8 cellular contexts compared by ENCODE assay signal in genomic region chr10:86178401-86179142, GRCh38.
DNase-seq lines count a peak whose midpoint lies in the region; ATAC-seq and TF ChIP-seq lines count a peak whose summit lies in the region.

No MANE protein-coding gene starts in this region.

- TF ChIP-seq CTCF in endodermal cell (conservative IDR thresholded peaks at IDR 0.05) = peak; percentile 93

- intact Hi-C loops in activated CD4-positive, alpha-beta T cell treated with anti-CD3 and anti-CD28 coated beads for 36 hours (cut with DNase I, micrococcal nuclease) = no loop called here

- CTCF ChIA-PET in activated CD4-positive, alpha-beta T cell treated with anti-CD3 and anti-CD28 coated beads for 36 hours (lab: Charles Lee) = interaction anchor here (0.6 to 0.8 kb wide), 3 partner anchors 12 to 120 kb away, joined by 3 to 4 read pairs (median 3); no protein-coding TSS in a partner anchor

- 31 to 50% methylated on average over 7 to 11 of the region's 11 CpGs for WGBS in endodermal cell (ENCODE audit: insufficient coverage in 1 of 2, insufficient read length in 1 of 2), 2 experiments

- no peaks in the 10 kb centered on the region for H3K4me1 Mint-ChIP-seq in activated CD4-positive, alpha-beta T cell treated with anti-CD3 and anti-CD28 coated beads for 36 hours
- H3K4me1 Mint-ChIP-seq in endodermal cell = no peaks in the 10 kb centered on the region

- no peak overlapping the region for H3K4me3 Mint-ChIP-seq in activated CD4-positive, alpha-beta T cell treated with anti-CD3 and anti-CD28 coated beads for 36 hours
- H3K4me3 Mint-ChIP-seq in endodermal cell = no peak overlapping the region

- no peak overlapping the region for H3K27ac ChIP-seq in endodermal cell (ENCODE audit: low read depth, low read length)

- no peaks in the 10 kb centered on the region for H3K27me3 ChIP-seq in endodermal cell (ENCODE audit: control insufficient read depth, insufficient read depth, low read length, poor library complexity, severe bottlenecking)

- no peaks in the 10 kb centered on the region for H3K9me3 Mint-ChIP-seq in activated CD4-positive, alpha-beta T cell treated with anti-CD3 and anti-CD28 coated beads for 36 hours (ENCODE audit: low read depth)
- H3K9me3 Mint-ChIP-seq in endodermal cell = no peaks in the 10 kb centered on the region

- DNase-seq in activated CD4-positive, alpha-beta T cell treated with anti-CD3 and anti-CD28 coated beads for 36 hours = peak; percentile 18
- DNase-seq in activated CD4-positive, alpha-beta T cell treated with anti-CD3 and anti-CD28 coated beads for 1 hour = no peak
- peak; percentile 5 for DNase-seq in M059J (ENCODE audit: low read depth)
- DNase-seq in endodermal cell = peak; percentile 92
- DNase-seq in stimulated activated CD8-positive, alpha-beta memory T cell treated with anti-CD3 and anti-CD28 coated beads, Interleukin-4, amount 100 ng/mL, for 48 hours = peak; percentile 27
- no peak for DNase-seq in COR-L47 (lab: John Stamatoyannopoulos, UW)

- H3K36me3 Mint-ChIP-seq in activated CD4-positive, alpha-beta T cell treated with anti-CD3 and anti-CD28 coated beads for 36 hours (ENCODE audit: low read depth) = no peaks in the 10 kb centered on the region
- H3K36me3 Mint-ChIP-seq in endodermal cell (ENCODE audit: low read depth) = no peaks in the 10 kb centered on the region

- H3K9ac ChIP-seq in endodermal cell (ENCODE audit: extremely low read depth, low read length, poor library complexity, severe bottlenecking) = no peak overlapping the region

- no peak overlapping the region for H3K4me3 ChIP-seq in endodermal cell (ENCODE audit: low read length)

- H3K36me3 ChIP-seq in endodermal cell (ENCODE audit: control insufficient read depth, insufficient read depth, low read length) = no peaks in the 10 kb centered on the region

- no peak overlapping the region for H3K27ac Mint-ChIP-seq in activated CD4-positive, alpha-beta T cell treated with anti-CD3 and anti-CD28 coated beads for 36 hours
- no peak overlapping the region for H3K27ac Mint-ChIP-seq in endodermal cell

- no peaks in the 10 kb centered on the region for H3K9me3 ChIP-seq in endodermal cell (ENCODE audit: control insufficient read depth, low read length)

- no peak for ATAC-seq in activated CD4-positive, alpha-beta T cell treated with anti-CD3 and anti-CD28 coated beads for 36 hours
- no peak for ATAC-seq in GM18502 (IDR thresholded peaks at IDR 0.05; ENCODE audit: poor library complexity, unreplicated experiment)
- ATAC-seq in esophagus mucosa = no peak

- POLR2A ChIA-PET in activated CD4-positive, alpha-beta T cell treated with anti-CD3 and anti-CD28 coated beads for 36 hours (lab: Charles Lee) = no interaction called here

- no peaks in the 10 kb centered on the region for H3K4me1 ChIP-seq in endodermal cell (ENCODE audit: control insufficient read depth, insufficient read depth, low read length)

- no peaks in the 10 kb centered on the region for H3K27me3 Mint-ChIP-seq in activated CD4-positive, alpha-beta T cell treated with anti-CD3 and anti-CD28 coated beads for 36 hours
- H3K27me3 Mint-ChIP-seq in endodermal cell (ENCODE audit: insufficient read depth) = peaks cover 3% of the 10 kb centered on the region

Comparison
In these comparisons a context has a peak if more than half of its experiments do, and no peak if none do; other contexts are left out.
1. DNase-seq: peak in activated CD4-positive, alpha-beta T cell treated with anti-CD3 and anti-CD28 coated beads for 36 hours (single experiment), M059J (single experiment), endodermal cell (single experiment) and stimulated activated CD8-positive, alpha-beta memory T cell treated with anti-CD3 and anti-CD28 coated beads, Interleukin-4, amount 100 ng/mL, for 48 hours (single experiment); none in activated CD4-positive, alpha-beta T cell treated with anti-CD3 and anti-CD28 coated beads for 1 hour (single experiment) and COR-L47 (single experiment).